ENCODE assay signal across 1 cellular context in the genomic region with DNA sequence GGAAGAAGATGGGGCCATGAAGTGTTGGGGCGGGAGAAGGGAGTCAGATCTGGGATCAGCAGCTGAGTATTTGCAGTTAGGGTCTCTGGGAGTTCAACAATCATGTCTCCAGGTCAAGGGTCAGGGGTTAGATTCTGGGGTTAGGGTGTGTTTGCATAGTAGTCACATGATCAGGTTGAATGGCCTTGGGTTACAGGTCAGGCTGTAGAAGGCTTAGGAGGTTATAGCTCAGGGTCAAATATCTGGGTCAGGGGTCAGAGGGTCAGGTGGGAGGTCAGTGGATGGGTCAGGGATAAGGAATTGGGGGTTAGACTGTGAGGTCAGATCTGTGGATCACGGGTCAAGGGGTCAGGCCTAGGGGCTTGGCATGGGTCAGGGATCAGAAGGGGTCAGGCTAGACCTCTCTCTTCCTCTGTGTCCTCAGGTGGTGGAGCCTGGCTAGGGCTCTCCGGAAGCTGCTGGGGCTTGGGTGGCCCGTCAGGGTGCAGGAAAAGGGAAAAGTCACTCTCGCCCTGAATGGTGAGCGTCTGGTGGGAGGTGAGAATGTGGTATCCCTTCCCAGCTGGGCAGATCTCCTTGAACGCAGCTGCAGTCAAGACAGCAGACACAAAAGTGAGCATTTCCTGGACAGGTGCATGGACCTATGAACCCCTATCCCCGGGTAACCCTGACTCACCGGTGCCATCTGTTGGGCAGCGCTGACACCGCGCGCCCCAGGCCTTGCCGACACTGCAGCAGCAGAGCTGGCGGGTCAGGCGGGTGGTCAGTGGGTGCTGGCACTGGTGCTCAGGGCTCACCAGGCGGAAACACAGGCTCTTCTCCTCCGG.
A peak's percentile ranks its signal among the peaks of the same experiment; 100 is the strongest.
TF ChIP-seq lines count a peak whose summit lies in the region.

No MANE protein-coding gene starts in this region.

TF ChIP-seq in HepG2, 621 proteins besides CTCF, POLR2A, EP300 and RAD21 (continued from another document and continues in another):
- TF ChIP-seq, protein P1, sequence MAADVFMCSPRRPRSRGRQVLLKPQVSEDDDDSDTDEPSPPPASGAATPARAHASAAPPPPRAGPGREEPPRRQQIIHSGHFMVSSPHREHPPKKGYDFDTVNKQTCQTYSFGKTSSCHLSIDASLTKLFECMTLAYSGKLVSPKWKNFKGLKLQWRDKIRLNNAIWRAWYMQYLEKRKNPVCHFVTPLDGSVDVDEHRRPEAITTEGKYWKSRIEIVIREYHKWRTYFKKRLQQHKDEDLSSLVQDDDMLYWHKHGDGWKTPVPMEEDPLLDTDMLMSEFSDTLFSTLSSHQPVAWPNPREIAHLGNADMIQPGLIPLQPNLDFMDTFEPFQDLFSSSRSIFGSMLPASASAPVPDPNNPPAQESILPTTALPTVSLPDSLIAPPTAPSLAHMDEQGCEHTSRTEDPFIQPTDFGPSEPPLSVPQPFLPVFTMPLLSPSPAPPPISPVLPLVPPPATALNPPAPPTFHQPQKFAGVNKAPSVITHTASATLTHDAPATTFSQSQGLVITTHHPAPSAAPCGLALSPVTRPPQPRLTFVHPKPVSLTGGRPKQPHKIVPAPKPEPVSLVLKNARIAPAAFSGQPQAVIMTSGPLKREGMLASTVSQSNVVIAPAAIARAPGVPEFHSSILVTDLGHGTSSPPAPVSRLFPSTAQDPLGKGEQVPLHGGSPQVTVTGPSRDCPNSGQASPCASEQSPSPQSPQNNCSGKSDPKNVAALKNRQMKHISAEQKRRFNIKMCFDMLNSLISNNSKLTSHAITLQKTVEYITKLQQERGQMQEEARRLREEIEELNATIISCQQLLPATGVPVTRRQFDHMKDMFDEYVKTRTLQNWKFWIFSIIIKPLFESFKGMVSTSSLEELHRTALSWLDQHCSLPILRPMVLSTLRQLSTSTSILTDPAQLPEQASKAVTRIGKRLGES (CRISPR knock-in tag; IDR thresholded peaks at IDR 0.05; ENCODE audit: borderline replicate concordance): no peak
- TF ChIP-seq ZNF777 (CRISPR knock-in tag; IDR thresholded peaks at IDR 0.05) (no peak; the same call in 1 of the 2 replicates), CREM (IDR thresholded peaks at IDR 0.05) (no peak), CREM (CRISPR knock-in tag; IDR thresholded peaks at IDR 0.05) (no peak), SALL1 (CRISPR knock-in tag; IDR thresholded peaks at IDR 0.05) (peak; percentile 53; the same call in 1 of the 2 replicates), PPARG (CRISPR knock-in tag; conservative IDR thresholded peaks at IDR 0.05) (peak; percentile 73), ZHX1 (CRISPR knock-in tag; IDR thresholded peaks at IDR 0.05; ENCODE audit: low read depth) (no peak), ZBTB38 (CRISPR knock-in tag; IDR thresholded peaks at IDR 0.05) (peak; percentile 100), TFDP2 (CRISPR knock-in tag; IDR thresholded peaks at IDR 0.05) (no peak), ZNF614 (CRISPR knock-in tag; IDR thresholded peaks at IDR 0.05; ENCODE audit: borderline replicate concordance) (no peak), ZNF549 (CRISPR knock-in tag; IDR thresholded peaks at IDR 0.05) (no peak), GLMP (CRISPR knock-in tag; IDR thresholded peaks at IDR 0.05; ENCODE audit: borderline replicate concordance) (no peak), FOSL1 (CRISPR knock-in tag; IDR thresholded peaks at IDR 0.05; ENCODE audit: borderline replicate concordance) (no peak), CEBPG (CRISPR knock-in tag; IDR thresholded peaks at IDR 0.05) (no peak), ZNF232 (CRISPR knock-in tag; IDR thresholded peaks at IDR 0.05; ENCODE audit: borderline replicate concordance) (no peak), KLF15 (CRISPR knock-in tag; IDR thresholded peaks at IDR 0.05; ENCODE audit: borderline replicate concordance) (no peak), ZSCAN12 (CRISPR knock-in tag; IDR thresholded peaks at IDR 0.05) (no peak), ESRRA (CRISPR knock-in tag; IDR thresholded peaks at IDR 0.05; ENCODE audit: low read depth) (peak; percentile 81; the same call in 1 of the 2 replicates), ZSCAN30 (CRISPR knock-in tag; IDR thresholded peaks at IDR 0.05) (no peak), RXRB (CRISPR knock-in tag; IDR thresholded peaks at IDR 0.05; ENCODE audit: borderline replicate concordance) (peak; percentile 98), ZKSCAN5 (CRISPR knock-in tag; IDR thresholded peaks at IDR 0.05) (peak; percentile 69; the same call in 1 of the 2 replicates), ZNF33B (CRISPR knock-in tag; IDR thresholded peaks at IDR 0.05) (no peak), SOX5 (CRISPR knock-in tag; IDR thresholded peaks at IDR 0.05; ENCODE audit: borderline replicate concordance) (peak; percentile 28; the same call in 1 of the 2 replicates), SOX13 (IDR thresholded peaks at IDR 0.05) (no peak), SOX13 (CRISPR knock-in tag; conservative IDR thresholded peaks at IDR 0.05 in 1 of 2, IDR thresholded peaks at IDR 0.05 in 1 of 2) (0 out of 4 replicates have a peak, but pooled peaks of 1 of the 2 experiments have one; percentile 11), ZNF792 (CRISPR knock-in tag; IDR thresholded peaks at IDR 0.05) (no peak), NFRKB (IDR thresholded peaks at IDR 0.05) (no peak), MXI1 (IDR thresholded peaks at IDR 0.05; ENCODE audit: borderline replicate concordance, low read depth, low read length) (peak; percentile 66; the same call in 1 of the 3 replicates), TBX3 (IDR thresholded peaks at IDR 0.05; ENCODE audit: borderline replicate concordance) (no peak; the same call in 1 of the 2 replicates), ZNF180 (CRISPR knock-in tag; IDR thresholded peaks at IDR 0.05; ENCODE audit: borderline replicate concordance, low read depth) (no peak), ZSCAN21 (CRISPR knock-in tag; IDR thresholded peaks at IDR 0.05; ENCODE audit: borderline replicate concordance) (peak; percentile 39; the same call in 1 of the 2 replicates), ZFP36 (IDR thresholded peaks at IDR 0.05; ENCODE audit: borderline replicate concordance, low read depth, low read length, partially characterized antibody) (no peak), TBX2 (CRISPR knock-in tag; IDR thresholded peaks at IDR 0.05; ENCODE audit: borderline replicate concordance) (no peak), DDIT3 (CRISPR knock-in tag; IDR thresholded peaks at IDR 0.05) (no peak), ARHGAP35 (CRISPR knock-in tag; IDR thresholded peaks at IDR 0.05; ENCODE audit: borderline replicate concordance) (no peak), JDP2 (CRISPR knock-in tag; IDR thresholded peaks at IDR 0.05; ENCODE audit: borderline replicate concordance) (no peak), SMAD9 (CRISPR knock-in tag; IDR thresholded peaks at IDR 0.05) (no peak), NCOR1 (IDR thresholded peaks at IDR 0.05; ENCODE audit: borderline replicate concordance, low read length) (peak; percentile 83), REL (CRISPR knock-in tag; conservative IDR thresholded peaks at IDR 0.05) (0 out of 2 replicates have a peak, but pooled peaks have one; percentile 47), MYNN (CRISPR knock-in tag; IDR thresholded peaks at IDR 0.05; ENCODE audit: low read depth) (no peak), RELA (CRISPR knock-in tag; IDR thresholded peaks at IDR 0.05) (no peak), YY1 (IDR thresholded peaks at IDR 0.05; ENCODE audit: insufficient read depth, insufficient replicate concordance, low read depth, low read length) (no peak), ZNF629 (CRISPR knock-in tag; conservative IDR thresholded peaks at IDR 0.05) (no peak), ZBTB2 (CRISPR knock-in tag; IDR thresholded peaks at IDR 0.05; ENCODE audit: low read depth) (no peak)
- TF ChIP-seq, protein P2, sequence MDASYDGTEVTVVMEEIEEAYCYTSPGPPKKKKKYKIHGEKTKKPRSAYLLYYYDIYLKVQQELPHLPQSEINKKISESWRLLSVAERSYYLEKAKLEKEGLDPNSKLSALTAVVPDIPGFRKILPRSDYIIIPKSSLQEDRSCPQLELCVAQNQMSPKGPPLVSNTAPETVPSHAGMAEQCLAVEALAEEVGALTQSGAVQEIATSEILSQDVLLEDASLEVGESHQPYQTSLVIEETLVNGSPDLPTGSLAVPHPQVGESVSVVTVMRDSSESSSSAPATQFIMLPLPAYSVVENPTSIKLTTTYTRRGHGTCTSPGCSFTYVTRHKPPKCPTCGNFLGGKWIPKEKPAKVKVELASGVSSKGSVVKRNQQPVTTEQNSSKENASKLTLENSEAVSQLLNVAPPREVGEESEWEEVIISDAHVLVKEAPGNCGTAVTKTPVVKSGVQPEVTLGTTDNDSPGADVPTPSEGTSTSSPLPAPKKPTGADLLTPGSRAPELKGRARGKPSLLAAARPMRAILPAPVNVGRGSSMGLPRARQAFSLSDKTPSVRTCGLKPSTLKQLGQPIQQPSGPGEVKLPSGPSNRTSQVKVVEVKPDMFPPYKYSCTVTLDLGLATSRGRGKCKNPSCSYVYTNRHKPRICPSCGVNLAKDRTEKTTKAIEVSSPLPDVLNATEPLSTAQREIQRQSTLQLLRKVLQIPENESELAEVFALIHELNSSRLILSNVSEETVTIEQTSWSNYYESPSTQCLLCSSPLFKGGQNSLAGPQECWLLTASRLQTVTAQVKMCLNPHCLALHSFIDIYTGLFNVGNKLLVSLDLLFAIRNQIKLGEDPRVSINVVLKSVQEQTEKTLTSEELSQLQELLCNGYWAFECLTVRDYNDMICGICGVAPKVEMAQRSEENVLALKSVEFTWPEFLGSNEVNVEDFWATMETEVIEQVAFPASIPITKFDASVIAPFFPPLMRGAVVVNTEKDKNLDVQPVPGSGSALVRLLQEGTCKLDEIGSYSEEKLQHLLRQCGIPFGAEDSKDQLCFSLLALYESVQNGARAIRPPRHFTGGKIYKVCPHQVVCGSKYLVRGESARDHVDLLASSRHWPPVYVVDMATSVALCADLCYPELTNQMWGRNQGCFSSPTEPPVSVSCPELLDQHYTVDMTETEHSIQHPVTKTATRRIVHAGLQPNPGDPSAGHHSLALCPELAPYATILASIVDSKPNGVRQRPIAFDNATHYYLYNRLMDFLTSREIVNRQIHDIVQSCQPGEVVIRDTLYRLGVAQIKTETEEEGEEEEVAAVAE (CRISPR knock-in tag; IDR thresholded peaks at IDR 0.05; ENCODE audit: borderline replicate concordance): no peak
- TF ChIP-seq, protein P3, sequence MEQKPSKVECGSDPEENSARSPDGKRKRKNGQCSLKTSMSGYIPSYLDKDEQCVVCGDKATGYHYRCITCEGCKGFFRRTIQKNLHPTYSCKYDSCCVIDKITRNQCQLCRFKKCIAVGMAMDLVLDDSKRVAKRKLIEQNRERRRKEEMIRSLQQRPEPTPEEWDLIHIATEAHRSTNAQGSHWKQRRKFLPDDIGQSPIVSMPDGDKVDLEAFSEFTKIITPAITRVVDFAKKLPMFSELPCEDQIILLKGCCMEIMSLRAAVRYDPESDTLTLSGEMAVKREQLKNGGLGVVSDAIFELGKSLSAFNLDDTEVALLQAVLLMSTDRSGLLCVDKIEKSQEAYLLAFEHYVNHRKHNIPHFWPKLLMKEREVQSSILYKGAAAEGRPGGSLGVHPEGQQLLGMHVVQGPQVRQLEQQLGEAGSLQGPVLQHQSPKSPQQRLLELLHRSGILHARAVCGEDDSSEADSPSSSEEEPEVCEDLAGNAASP (CRISPR knock-in tag; IDR thresholded peaks at IDR 0.05; ENCODE audit: borderline replicate concordance): peak; percentile 100
- TF ChIP-seq, protein P4, sequence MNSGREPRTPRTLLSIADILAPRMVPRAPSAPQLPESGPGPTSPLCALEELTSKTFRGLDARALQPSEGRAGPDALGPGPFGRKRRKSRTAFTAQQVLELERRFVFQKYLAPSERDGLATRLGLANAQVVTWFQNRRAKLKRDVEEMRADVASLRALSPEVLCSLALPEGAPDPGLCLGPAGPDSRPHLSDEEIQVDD (CRISPR knock-in tag; IDR thresholded peaks at IDR 0.05; ENCODE audit: borderline replicate concordance): no peak
